In genomic region chr17:77295410-77295809, GRCh38 we compare ENCODE assay signal across 1 cellular context.
TF ChIP-seq lines count a peak whose summit lies in the region.

No MANE protein-coding gene starts in this region.

TF ChIP-seq in HepG2, 621 proteins besides CTCF, POLR2A, EP300 and RAD21 (continued from another document):
- 0 out of 2 replicates have a peak, but pooled peaks have one; percentile 20 for TF ChIP-seq ARID4A (CRISPR knock-in tag; IDR thresholded peaks at IDR 0.05; ENCODE audit: borderline replicate concordance)
